Comparison of ENCODE assay signal across 17 cellular contexts in genomic region chr1:183876284-183876683, GRCh38.
DNase-seq lines count a peak whose midpoint lies in the region; ATAC-seq, FAIRE-seq and TF ChIP-seq lines count a peak whose summit lies in the region.
"Had no signal": no experiment of that assay in that cellular context is flagged by ENCODE, and none has a peak within 500 bp of the region (broad histone marks: within the 10 kb centered on the region; RNA-seq: fewer than 3 reads in every experiment).

No MANE protein-coding gene starts in this region.

- H3K4me3 ChIP-seq in liver (ENCODE audit: low read depth in 1 of 3, low read length in 3 of 3) (no peak overlapping the region), HepG2 (replicated peaks in 1 of 3; ENCODE audit: insufficient read depth in 1 of 3, low read depth in 2 of 3, low read length in 3 of 3) (no peak overlapping the region), right cardiac atrium (ENCODE audit: low read length) (no peak overlapping the region), psoas muscle (no peak overlapping the region), vagina (no peak overlapping the region)
- H3K4me3 ChIP-seq: body of pancreas had no signal

- no peaks in the 10 kb centered on the region for H3K27me3 ChIP-seq in liver (ENCODE audit: control insufficient read depth in 4 of 4, insufficient read depth in 4 of 4, low read length in 3 of 4)
- H3K27me3 ChIP-seq in HepG2 (ENCODE audit: control insufficient read depth in 1 of 2, insufficient read depth in 2 of 2, low read length in 2 of 2) = no peaks in the 10 kb centered on the region
- H3K27me3 ChIP-seq in right cardiac atrium (ENCODE audit: control insufficient read depth, insufficient read depth) = no peaks in the 10 kb centered on the region
- no peaks in the 10 kb centered on the region for H3K27me3 ChIP-seq in psoas muscle (ENCODE audit: insufficient read depth in 3 of 3, low read length in 2 of 3)
- H3K27me3 ChIP-seq in vagina = no peaks in the 10 kb centered on the region
- H3K27me3 ChIP-seq: body of pancreas had no signal

- TF ChIP-seq EP300 in HepG2 (IDR thresholded peaks at IDR 0.05; ENCODE audit: low read depth in 2 of 2, low read length in 2 of 2) = no peak
- TF ChIP-seq EP300 in HepG2 (CRISPR knock-in tag; IDR thresholded peaks at IDR 0.05; ENCODE audit: borderline replicate concordance) = no peak

- H3K9me3 ChIP-seq in liver (ENCODE audit: control insufficient read depth in 4 of 4, low read length in 3 of 4) = no peaks in the 10 kb centered on the region
- no peaks in the 10 kb centered on the region for H3K9me3 ChIP-seq in HepG2 (ENCODE audit: low read length)
- H3K9me3 ChIP-seq in right cardiac atrium (ENCODE audit: control insufficient read depth, low read length) = no peaks in the 10 kb centered on the region
- no peaks in the 10 kb centered on the region for H3K9me3 ChIP-seq in psoas muscle
- no peaks in the 10 kb centered on the region for H3K9me3 ChIP-seq in vagina
- H3K9me3 ChIP-seq: body of pancreas had no signal

- H3K36me3 ChIP-seq in liver (ENCODE audit: control insufficient read depth in 4 of 4, insufficient read depth in 3 of 4, low read depth in 1 of 4, low read length in 3 of 4) (no peaks in the 10 kb centered on the region), HepG2 (replicated peaks in 1 of 2; ENCODE audit: control insufficient read depth in 1 of 2, insufficient read depth in 2 of 2, low read length in 2 of 2) (no peaks in the 10 kb centered on the region), psoas muscle (ENCODE audit: insufficient read depth in 1 of 2, low read depth in 1 of 2) (no peaks in the 10 kb centered on the region), vagina (no peaks in the 10 kb centered on the region)

- H3K9ac ChIP-seq in liver (ENCODE audit: low read depth in 1 of 2, low read length in 2 of 2) (no peak overlapping the region), HepG2 (ENCODE audit: insufficient read depth, low read depth, low read length) (no peak overlapping the region)

- intact Hi-C loops in HepG2 (cut with micrococcal nuclease; ENCODE audit: unreplicated experiment) (no loop called here), right cardiac atrium (cut with DNase I) (loop anchor here in 2 of 4 donors (10.0 kb wide), 2 partner anchors 61 to 71 kb away; partner anchors contain the start of gene RGL1 (in 1 of the 2)), psoas muscle (cut with DNase I) (no loop called here), vagina (cut with DNase I) (no loop called here)

- no peaks in the 10 kb centered on the region for H3K79me2 ChIP-seq in HepG2 (ENCODE audit: insufficient read depth, low read length)

- H3K27ac ChIP-seq in liver (ENCODE audit: low read depth in 1 of 2, low read length in 2 of 2) (peak overlapping the region; percentile 36 to 48), HepG2 (ENCODE audit: extremely low read length, insufficient read depth, low read length) (no peak overlapping the region), right cardiac atrium (ENCODE audit: low read length) (peak overlapping the region; percentile 41), psoas muscle (peak overlapping the region; percentile 33), vagina (peak overlapping the region; percentile 73)

- H4K20me1 ChIP-seq in HepG2 (ENCODE audit: insufficient read depth, low read length) = no peaks in the 10 kb centered on the region

- in situ Hi-C loops in HepG2 (cut with HindIII; ENCODE audit: extremely low pct_ligation_motif_present, low pct_unique_long_range_greater_than_20kb) = no loop called here

- H2AFZ ChIP-seq in HepG2 (ENCODE audit: low read length) = no peak overlapping the region

- H3K4me1 ChIP-seq in liver (ENCODE audit: control insufficient read depth in 4 of 4, insufficient read depth in 4 of 4, low read length in 3 of 4) (peaks cover 0 to 10% (median 2%) of the 10 kb centered on the region in 4 donors), HepG2 (ENCODE audit: insufficient read depth, low read length) (peaks cover 21% of the 10 kb centered on the region), right cardiac atrium (ENCODE audit: control insufficient read depth, insufficient read depth, low read length) (peaks cover 18% of the 10 kb centered on the region), psoas muscle (peaks cover 41% of the 10 kb centered on the region), vagina (peaks cover 44% of the 10 kb centered on the region)

- TF ChIP-seq POLR2A in HepG2 (IDR thresholded peaks at IDR 0.05; ENCODE audit: insufficient read depth in 1 of 2, low read depth in 2 of 2, low read length in 2 of 2) = no peak
- TF ChIP-seq POLR2A in vagina (IDR thresholded peaks at IDR 0.05) = no peak

- TF ChIP-seq CTCF in liver (IDR thresholded peaks at IDR 0.05; ENCODE audit: low read depth, low read length, missing input control) = no peak
- TF ChIP-seq CTCF in HepG2 (CRISPR knock-in tag; IDR thresholded peaks at IDR 0.05) = no peak
- no peak for TF ChIP-seq CTCF in psoas muscle (IDR thresholded peaks at IDR 0.05)
- TF ChIP-seq CTCF in vagina (IDR thresholded peaks at IDR 0.05) = no peak

- 41% methylated on average over 4 of the region's 4 CpGs for WGBS in liver
- 94% methylated on average over 4 of the region's 4 CpGs for WGBS in HepG2 (ENCODE audit: low lambda C conversion rate)
- 22% methylated on average over 4 of the region's 4 CpGs for WGBS in right cardiac atrium
- 44 to 51% (median 45%) methylated on average over 4 of the region's 4 CpGs for WGBS in psoas muscle, 3 donors

- TF ChIP-seq RAD21 in liver (IDR thresholded peaks at IDR 0.05) (no peak), HepG2 (CRISPR knock-in tag; IDR thresholded peaks at IDR 0.05) (no peak)

- no TSS peak for BruUV-seq in HepG2 (replicated peaks; lab: Mats Ljungman, UMichigan)

- POLR2A ChIA-PET in HepG2 (lab: Yijun Ruan, JAX) = no interaction called here

- no peak for ATAC-seq in HepG2
- peak; percentile 11 to 24 for ATAC-seq in right cardiac atrium
- no peak for ATAC-seq in psoas muscle
- ATAC-seq: body of pancreas had no signal

- H3K4me2 ChIP-seq in HepG2 (ENCODE audit: low read depth, low read length) = no peak overlapping the region

- CTCF ChIA-PET in HepG2 (lab: Yijun Ruan, JAX; ENCODE audit: low intra/inter-chr PET ratio, low total read pairs) = no interaction called here

- DNase-seq in HepG2 (ENCODE audit: low spot score) (no peak), right cardiac atrium (peak in 1 of 3 donors; percentile 66), psoas muscle (no peak), vagina (ENCODE audit: extremely low spot score in 2 of 2) (no peak), amygdala (lab: John Stamatoyannopoulos, UW) (no peak), HUDEP-2 (lab: John Stamatoyannopoulos, UW; ENCODE audit: unreplicated experiment in 76 of 76) (no peak)
- DNase-seq in activated CD8-positive, alpha-beta memory T cell treated with anti-CD3 and anti-CD28 coated beads, Interleukin-2, amount 50 U/mL, for 48 hours = no peak
- DNase-seq: activated CD4-positive, alpha-beta T cell treated with anti-CD3 and anti-CD28 coated beads for 36 hours; activated naive CD4-positive, alpha-beta T cell treated with anti-CD3 and anti-CD28 coated beads for 36 hours; body of pancreas; mammary epithelial cell; MV-4-11; NCI-H2081 treated with DMSO at 0.1 percent for 48 hours; NCI-H524 treated with DMSO at 0.1 percent for 48 hours; SIG-M5; stimulated activated CD4-positive, alpha-beta T cell treated with anti-CD3 and anti-CD28 coated beads, Interleukin-4, amount 100 ng/mL, for 4 hours had no signal

- no peak for FAIRE-seq in HepG2 (lab: Jason Lieb, UNC)

TF ChIP-seq in liver, 16 proteins besides CTCF, POLR2A, EP300 and RAD21 (continues in another document):
- no peak for TF ChIP-seq ATF3 (IDR thresholded peaks at IDR 0.05)
- no peak for TF ChIP-seq ZBTB33 (IDR thresholded peaks at IDR 0.05)

TF ChIP-seq in HepG2, 621 proteins besides CTCF, POLR2A, EP300 and RAD21:
- TF ChIP-seq ASH2L (IDR thresholded peaks at IDR 0.05; ENCODE audit: insufficient read length, low read depth, low read length) = no peak
- no peak for TF ChIP-seq THAP7 (CRISPR knock-in tag; IDR thresholded peaks at IDR 0.05)
- no peak for TF ChIP-seq HNF4A (CRISPR knock-in tag; IDR thresholded peaks at IDR 0.05)

Comparison
In these comparisons a context has a peak if more than half of its experiments do, and no peak if none do; other contexts are left out.
1. ATAC-seq: peak in right cardiac atrium (2 of 2); none in HepG2 (single experiment) and psoas muscle (0 of 4).